In the genomic region with DNA sequence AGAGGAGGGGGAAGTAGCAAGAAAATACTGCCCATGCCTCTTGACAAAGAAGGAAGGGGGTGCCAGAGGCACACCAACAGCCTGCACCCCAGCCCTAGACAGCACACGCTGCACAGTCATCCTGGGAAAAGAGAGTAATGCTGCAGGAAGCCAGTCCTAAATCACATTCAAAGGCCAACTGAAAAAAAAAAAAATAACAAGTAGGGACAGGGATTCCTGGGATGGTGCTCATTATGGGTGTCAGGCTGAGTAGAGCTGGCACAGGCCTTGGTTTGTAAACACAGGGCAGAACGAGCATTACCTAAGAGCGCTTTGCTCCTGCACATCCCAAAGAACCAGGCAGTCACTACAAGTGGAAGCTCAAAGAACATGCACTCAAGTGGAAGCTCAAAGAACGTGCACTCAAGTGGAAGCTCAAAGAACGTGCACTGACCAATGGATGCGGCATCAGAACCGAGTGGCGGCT, we compare ENCODE assay signal across 9 cellular contexts. TPM values are rescaled to one million over a fixed set of nuclear protein-coding genes. Genes with fewer than 3 reads are reported as not detected.
DNase-seq lines count a peak whose midpoint lies in the region; ATAC-seq lines count a peak whose summit lies in the region.
"Had no signal": no experiment of that assay in that cellular context is flagged by ENCODE, and none has a peak within 500 bp of the region (broad histone marks: within the 10 kb centered on the region; RNA-seq: fewer than 3 reads in every experiment).

No MANE protein-coding gene starts in this region.

- no peak for ATAC-seq in GM18520 (IDR thresholded peaks at IDR 0.05; ENCODE audit: unreplicated experiment)
- no peak for ATAC-seq in GM21381 (IDR thresholded peaks at IDR 0.05; ENCODE audit: unreplicated experiment)

- peak overlapping the region; percentile 46 for H3K27ac ChIP-seq in CD8-positive, alpha-beta memory T cell (ENCODE audit: low read depth, low read length)

- no peaks in the 10 kb centered on the region for H3K9me3 ChIP-seq in CD8-positive, alpha-beta memory T cell (ENCODE audit: low read length)
- H3K9me3 ChIP-seq in MG63, result no peaks in the 10 kb centered on the region

- H3K27me3 ChIP-seq in CD8-positive, alpha-beta memory T cell (ENCODE audit: insufficient read depth, low read length, poor library complexity, severe bottlenecking), result no peaks in the 10 kb centered on the region
- no peaks in the 10 kb centered on the region for H3K27me3 ChIP-seq in MG63

- in situ Hi-C loops in T47D (cut with HindIII; ENCODE audit: low pct_unique_long_range_greater_than_20kb, low sequenced_read_pairs), result no loop called here

- CTCF ChIA-PET in CD8-positive, alpha-beta memory T cell (lab: Charles Lee), result interaction anchor here (0.6 to 7.7 kb wide), 18 partner anchors 8 to 477 kb away, joined by 3 to 49 read pairs (median 4); no protein-coding TSS in a partner anchor

- peaks cover 0 to 1% (median 0%) of the 10 kb centered on the region in 5 donors for H3K9me3 Mint-ChIP-seq in CD8-positive, alpha-beta memory T cell

- DNase-seq in CD8-positive, alpha-beta memory T cell, result no peak
- DNase-seq in MG63 (peak; percentile 91), T47D (ENCODE audit: low read depth in 1 of 2, low spot score in 1 of 2) (peak; percentile 50 to 55), myocyte (ENCODE audit: low read depth) (peak; percentile 77), DMS114 treated with DMSO at 0.1 percent for 48 hours (lab: John Stamatoyannopoulos, UW; ENCODE audit: unreplicated experiment) (no peak)
- DNase-seq in activated effector memory CD4-positive, alpha-beta T cell treated with Interleukin-2 at 50 U/mL for 16 hours, result no peak
- DNase-seq: activated CD4-positive, alpha-beta T cell treated with anti-CD3 and anti-CD28 coated beads for 1 hour had no signal

- H3K4me1 ChIP-seq in CD8-positive, alpha-beta memory T cell (ENCODE audit: insufficient read depth, low read length), result peaks cover 97% of the 10 kb centered on the region

- H3K36me3 Mint-ChIP-seq in CD8-positive, alpha-beta memory T cell, result peaks cover 2 to 23% (median 5%) of the 10 kb centered on the region in 3 donors

- peak overlapping the region; percentile 44 for H3K4me3 ChIP-seq in CD8-positive, alpha-beta memory T cell (ENCODE audit: low read length)
- H3K4me3 ChIP-seq in MG63, result no peak overlapping the region

- POLR2A ChIA-PET in CD8-positive, alpha-beta memory T cell (lab: Charles Lee), result interaction anchor here (0.6 to 7.7 kb wide), 10 partner anchors 12 to 358 kb away, joined by 3 to 77 read pairs (median 4); no protein-coding TSS in a partner anchor

- H3K4me3 Mint-ChIP-seq in CD8-positive, alpha-beta memory T cell, result peak overlapping the region; percentile 73 to 90 (median 84)

- no peaks in the 10 kb centered on the region for H3K36me3 ChIP-seq in CD8-positive, alpha-beta memory T cell (ENCODE audit: insufficient read depth, low read length)
- H3K36me3 ChIP-seq in MG63, result 0 out of 2 replicates have a peak, but pooled peaks cover 7% of the 10 kb centered on the region

- peak overlapping the region; percentile 78 to 99 (median 93) for H3K27ac Mint-ChIP-seq in CD8-positive, alpha-beta memory T cell

- no peaks in the 10 kb centered on the region for H3K27me3 Mint-ChIP-seq in CD8-positive, alpha-beta memory T cell

- peaks cover 94 to 99% (median 98%) of the 10 kb centered on the region in 3 donors for H3K4me1 Mint-ChIP-seq in CD8-positive, alpha-beta memory T cell

RNA-seq across cellular contexts. Expression of gene RAPGEF1, which starts 7.8 kb away (rescaled TPM):
- 100 to 1,000 TPM; 145 to 148 TPM for total RNA-seq in CD8-positive, alpha-beta memory T cell
- polyA plus RNA-seq in CD8-positive, alpha-beta memory T cell, result 20.1 TPM
- total RNA-seq in MG63 (2014; rRNA removed; shearing (Covaris generic); ENCODE audit: low replicate concordance), result 19.0 and 31.3 TPM in 2 replicates
- 274 and 290 TPM in 2 replicates for total RNA-seq in myocyte
- polyA plus RNA-seq in myocyte (2012), result 225 TPM

Comparison
In these comparisons a context has a peak if more than half of its experiments do, and no peak if none do; other contexts are left out.
1. DNase-seq: peak in MG63 (single experiment), T47D (2 of 2) and myocyte (single experiment); none in CD8-positive, alpha-beta memory T cell (0 of 5), DMS114 treated with DMSO at 0.1 percent for 48 hours (single experiment) and activated effector memory CD4-positive, alpha-beta T cell treated with Interleukin-2 at 50 U/mL for 16 hours (single experiment).